ENCODE assay signal across 21 cellular contexts in the genomic region with DNA sequence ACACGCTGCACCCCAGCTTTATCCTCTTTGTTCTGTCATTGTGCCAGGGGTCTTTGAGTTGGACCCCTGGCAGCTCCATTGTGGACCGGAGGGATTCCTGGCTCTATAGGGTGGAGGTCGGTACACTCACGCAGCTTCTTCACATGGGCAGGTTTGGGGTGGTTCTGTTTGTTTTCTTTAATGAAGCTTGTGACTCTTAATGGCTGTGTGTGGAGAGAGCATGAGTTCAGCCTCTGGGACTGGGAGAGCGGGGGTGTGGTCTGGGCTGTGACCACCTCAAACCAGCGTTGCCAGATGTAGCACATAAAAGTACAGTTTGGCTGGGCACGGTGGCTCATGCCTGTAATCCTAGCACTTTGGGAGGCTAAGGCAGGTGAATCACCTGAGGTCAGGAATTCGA. TPM values are rescaled to one million over a fixed set of nuclear protein-coding genes. Genes with fewer than 3 reads are reported as not detected.
DNase-seq lines count a peak whose midpoint lies in the region; TF ChIP-seq lines count a peak whose summit lies in the region.
"Had no signal": no experiment of that assay in that cellular context is flagged by ENCODE, and none has a peak within 500 bp of the region (broad histone marks: within the 10 kb centered on the region; RNA-seq: fewer than 3 reads in every experiment).

No MANE protein-coding gene starts in this region.

- H3K4me3 ChIP-seq in ascending aorta: no peak overlapping the region
- H3K4me3 ChIP-seq in esophagus muscularis mucosa: no peak overlapping the region
- no peak overlapping the region for H3K4me3 ChIP-seq in uterus
- H3K4me3 ChIP-seq: left lung, psoas muscle, suprapubic skin had no signal

- TF ChIP-seq EP300 in esophagus muscularis mucosa (IDR thresholded peaks at IDR 0.05): no peak

- H3K27ac ChIP-seq in ascending aorta (peak overlapping the region; percentile 73 to 96), esophagus muscularis mucosa (replicated peaks in 1 of 4) (peak overlapping the region; percentile 52 to 96 (median 69)), uterus (peak overlapping the region; percentile 95 to 99)
- H3K27ac ChIP-seq: epithelial cell of prostate, suprapubic skin had no signal

- TF ChIP-seq POLR2A in esophagus muscularis mucosa (IDR thresholded peaks at IDR 0.05; ENCODE audit: low read depth): no peak
- TF ChIP-seq POLR2A in uterus (IDR thresholded peaks at IDR 0.05): no peak

- H3K9me3 ChIP-seq in ascending aorta: no peaks in the 10 kb centered on the region
- no peaks in the 10 kb centered on the region for H3K9me3 ChIP-seq in esophagus muscularis mucosa
- no peaks in the 10 kb centered on the region for H3K9me3 ChIP-seq in uterus
- H3K9me3 ChIP-seq: left lung, psoas muscle, suprapubic skin had no signal

- intact Hi-C loops in ascending aorta (cut with DNase I) (loop anchor here (5.0 kb wide), 2 partner anchors 108 to 162 kb away; a partner anchor contains a TSS), esophagus muscularis mucosa (cut with DNase I) (loop anchor here (5.0 kb wide), 2 partner anchors 88 to 193 kb away; no protein-coding TSS in a partner anchor), posterior vena cava (cut with DNase I) (loop anchor here in 1 of 2 donors (5.0 kb wide), 1 partner anchor 193 kb away; no protein-coding TSS in a partner anchor), uterus (cut with DNase I; ENCODE audit: low total_unique reads) (no loop called here)

- 68% methylated on average over 8 of the region's 8 CpGs for WGBS in esophagus muscularis mucosa

- H3K27me3 ChIP-seq in ascending aorta: no peaks in the 10 kb centered on the region
- no peaks in the 10 kb centered on the region for H3K27me3 ChIP-seq in esophagus muscularis mucosa
- no peaks in the 10 kb centered on the region for H3K27me3 ChIP-seq in uterus
- H3K27me3 ChIP-seq: left lung, suprapubic skin had no signal

- no peak for TF ChIP-seq CTCF in ascending aorta (IDR thresholded peaks at IDR 0.05)
- TF ChIP-seq CTCF in esophagus muscularis mucosa (IDR thresholded peaks at IDR 0.05): no peak
- TF ChIP-seq CTCF in uterus (IDR thresholded peaks at IDR 0.05): no peak

- H3K36me3 ChIP-seq in ascending aorta (peaks cover 13 to 27% of the 10 kb centered on the region in 2 donors), esophagus muscularis mucosa (peaks cover 7 to 49% (median 36%) of the 10 kb centered on the region in 4 donors), uterus (no peaks in the 10 kb centered on the region)

- DNase-seq in ascending aorta (ENCODE audit: low spot score in 2 of 2) (no peak), esophagus muscularis mucosa (ENCODE audit: extremely low spot score) (no peak), posterior vena cava (ENCODE audit: low spot score) (peak; percentile 31), uterus (no peak), hepatic stellate cell (ENCODE audit: low spot score) (no peak), NCI-H345 (lab: John Stamatoyannopoulos, UW) (no peak), putamen (ENCODE audit: low spot score) (no peak)
- DNase-seq: activated CD4-positive, alpha-beta T cell treated with anti-CD3 and anti-CD28 coated beads, Interleukin-2, amount 50 U/mL, for 1 hour; CD4-positive, CD25-positive, alpha-beta regulatory T cell; cerebellar nuclear complex; DMS 273 treated with DMSO at 0.1 percent for 48 hours; left lung; midbrain; MM.1S; NCI-H1436; NCI-H446; psoas muscle; stimulated activated CD4-positive, alpha-beta T cell treated with anti-CD3 and anti-CD28 coated beads, Interleukin-1b, Interleukin-23, amount 100 ng/mL, for 48 hours; T1000 had no signal

- H3K4me1 ChIP-seq in ascending aorta (peaks cover 39 to 61% of the 10 kb centered on the region in 2 donors), esophagus muscularis mucosa (peaks cover 55 to 73% (median 62%) of the 10 kb centered on the region in 4 donors), uterus (peaks cover 32 to 36% of the 10 kb centered on the region in 2 donors)

RNA-seq across cellular contexts. Expression of a gene that starts 21.2 kb away (rescaled TPM):
- 94.7 TPM for total RNA-seq in ascending aorta
- total RNA-seq in esophagus muscularis mucosa: 10 to 100 TPM; 27.8 to 36.6 (median 31.8) TPM
- total RNA-seq in posterior vena cava: 10 to 100 TPM; 27.1 to 36.0 TPM
- 10 to 100 TPM in 3 of 4 donors, 1 to 10 TPM in 1; 8.7 to 33.5 (median 25.6) TPM for total RNA-seq in uterus

RNA-seq across cellular contexts. Expression of a gene that starts 37.9 kb away (rescaled TPM):
- not detected for total RNA-seq in ascending aorta
- 1 to 10 TPM in 1 of 4 donors, under 1 TPM in 3; 0.13 to 2.5 (median 0.62) TPM for total RNA-seq in esophagus muscularis mucosa
- total RNA-seq in posterior vena cava: 1 to 10 TPM in 1 of 2 donors, under 1 TPM in 1; 0.67 to 1.2 TPM
- total RNA-seq in uterus: 1 to 10 TPM in 1 of 4 donors, under 1 TPM in 1, not detected in 2; 0.35 to 3.1 TPM

RNA-seq across cellular contexts. Expression of a gene that starts 47.1 kb away (rescaled TPM):
- total RNA-seq in ascending aorta: 10.9 TPM
- 10 to 100 TPM; 13.4 to 27.5 (median 22.4) TPM for total RNA-seq in esophagus muscularis mucosa
- 10 to 100 TPM; 34.0 TPM for total RNA-seq in posterior vena cava
- total RNA-seq in uterus: 10 to 100 TPM in 3 of 4 donors, 1 to 10 TPM in 1; 2.6 to 42.6 (median 16.1) TPM

RNA-seq across cellular contexts. Expression of a gene that starts 52.0 kb away (rescaled TPM):
- total RNA-seq in ascending aorta (15.8 TPM), esophagus muscularis mucosa (10 to 100 TPM; 24.9 to 34.5 (median 29.3) TPM), posterior vena cava (10 to 100 TPM; 27.5 to 28.5 TPM), uterus (10 to 100 TPM in 3 of 4 donors, 1 to 10 TPM in 1; 6.9 to 50.0 (median 35.1) TPM)

RNA-seq across cellular contexts. Expression of a gene that starts 56.2 kb away (rescaled TPM):
- 59.0 TPM for total RNA-seq in ascending aorta
- total RNA-seq in esophagus muscularis mucosa: 10 to 100 TPM; 51.9 to 74.9 (median 63.9) TPM
- total RNA-seq in posterior vena cava: 10 to 100 TPM; 69.6 to 70.1 TPM
- total RNA-seq in uterus: 100 to 1,000 TPM in 1 of 4 donors, 10 to 100 TPM in 3; 29.5 to 111 (median 64.5) TPM
